In genomic region chr14:72891666-72892102, GRCh38 we compare ENCODE assay signal across 8 cellular contexts. TPM values are rescaled to one million over a fixed set of nuclear protein-coding genes. Genes with fewer than 3 reads are reported as not detected.
A peak's percentile ranks its signal among the peaks of the same experiment; 100 is the strongest.
DNase-seq lines count a peak whose midpoint lies in the region; ATAC-seq and TF ChIP-seq lines count a peak whose summit lies in the region.

No MANE protein-coding gene starts in this region.

- H3K9me3 ChIP-seq in liver (ENCODE audit: control insufficient read depth in 4 of 4, low read length in 3 of 4) (no peaks in the 10 kb centered on the region), suprapubic skin (no peaks in the 10 kb centered on the region)

- peaks cover 4% of the 10 kb centered on the region for H3K36me3 Mint-ChIP-seq in activated CD4-positive, alpha-beta T cell treated with anti-CD3 and anti-CD28 coated beads, Interleukin-2, amount 10 ng/mL, durations not matched to agents 24 days and 14 days (ENCODE audit: low read depth)
- H3K36me3 Mint-ChIP-seq in activated naive CD8-positive, alpha-beta T cell treated with anti-CD3 and anti-CD28 coated beads, Interleukin-2, amount 50 U/mL, for 24 hours (ENCODE audit: low read depth), result no peaks in the 10 kb centered on the region

- peak overlapping the region; percentile 88 for H3K4me3 Mint-ChIP-seq in activated CD4-positive, alpha-beta T cell treated with anti-CD3 and anti-CD28 coated beads, Interleukin-2, amount 10 ng/mL, durations not matched to agents 24 days and 14 days
- peak overlapping the region; percentile 88 for H3K4me3 Mint-ChIP-seq in activated naive CD8-positive, alpha-beta T cell treated with anti-CD3 and anti-CD28 coated beads, Interleukin-2, amount 50 U/mL, for 24 hours

- H3K36me3 ChIP-seq in liver (ENCODE audit: control insufficient read depth in 4 of 4, insufficient read depth in 3 of 4, low read depth in 1 of 4, low read length in 3 of 4) (no peaks in the 10 kb centered on the region), suprapubic skin (no peaks in the 10 kb centered on the region)

- H3K27ac Mint-ChIP-seq in activated CD4-positive, alpha-beta T cell treated with anti-CD3 and anti-CD28 coated beads, Interleukin-2, amount 10 ng/mL, durations not matched to agents 24 days and 14 days, result no peak overlapping the region
- no peak overlapping the region for H3K27ac Mint-ChIP-seq in activated naive CD8-positive, alpha-beta T cell treated with anti-CD3 and anti-CD28 coated beads, Interleukin-2, amount 50 U/mL, for 24 hours

- H3K27me3 Mint-ChIP-seq in activated CD4-positive, alpha-beta T cell treated with anti-CD3 and anti-CD28 coated beads, Interleukin-2, amount 10 ng/mL, durations not matched to agents 24 days and 14 days, result peaks cover 59% of the 10 kb centered on the region
- peaks cover 57% of the 10 kb centered on the region for H3K27me3 Mint-ChIP-seq in activated naive CD8-positive, alpha-beta T cell treated with anti-CD3 and anti-CD28 coated beads, Interleukin-2, amount 50 U/mL, for 24 hours

- H3K27ac ChIP-seq in liver (ENCODE audit: low read depth in 1 of 2, low read length in 2 of 2) (no peak overlapping the region), suprapubic skin (no peak overlapping the region)

- ATAC-seq in activated naive CD8-positive, alpha-beta T cell treated with anti-CD3 and anti-CD28 coated beads, Interleukin-2, amount 50 U/mL, for 24 hours, result no peak
- ATAC-seq in HG03342 (IDR thresholded peaks at IDR 0.05; ENCODE audit: unreplicated experiment), result no peak

- WGBS in liver, result 17% methylated on average over 14 of the region's 14 CpGs
- 3% methylated on average over 14 of the region's 14 CpGs for WGBS in suprapubic skin

- no peak for TF ChIP-seq EP300 in suprapubic skin (IDR thresholded peaks at IDR 0.05)

- intact Hi-C loops in activated CD4-positive, alpha-beta T cell treated with anti-CD3 and anti-CD28 coated beads, Interleukin-2, amount 10 ng/mL, durations not matched to agents 24 days and 14 days (cut with micrococcal nuclease), result loop anchor here (5.0 kb wide), 2 partner anchors 174 to 299 kb away; no protein-coding TSS in a partner anchor

- H3K4me1 ChIP-seq in liver (ENCODE audit: control insufficient read depth in 4 of 4, insufficient read depth in 4 of 4, low read length in 3 of 4), result peaks cover 3 to 28% (median 15%) of the 10 kb centered on the region in 4 donors
- H3K4me1 ChIP-seq in suprapubic skin, result peaks cover 35% of the 10 kb centered on the region

- H3K9me3 Mint-ChIP-seq in activated CD4-positive, alpha-beta T cell treated with anti-CD3 and anti-CD28 coated beads, Interleukin-2, amount 10 ng/mL, durations not matched to agents 24 days and 14 days, result no peaks in the 10 kb centered on the region
- no peaks in the 10 kb centered on the region for H3K9me3 Mint-ChIP-seq in activated naive CD8-positive, alpha-beta T cell treated with anti-CD3 and anti-CD28 coated beads, Interleukin-2, amount 50 U/mL, for 24 hours

- DNase-seq in activated CD4-positive, alpha-beta T cell treated with anti-CD3 and anti-CD28 coated beads, Interleukin-2, amount 10 ng/mL, durations not matched to agents 24 days and 14 days, result no peak
- DNase-seq in activated CD4-positive, alpha-beta T cell treated with anti-CD3 and anti-CD28 coated beads, Interleukin-2, amount 50 U/mL, for 4 hours, result no peak
- DNase-seq in activated naive CD8-positive, alpha-beta T cell treated with anti-CD3 and anti-CD28 coated beads, Interleukin-2, amount 50 U/mL, for 24 hours, result no peak
- no peak for DNase-seq in suprapubic skin (ENCODE audit: low spot score in 2 of 2)
- no peak for DNase-seq in dermis blood vessel endothelial cell
- no peak for DNase-seq in SKM-1 treated with dmso at 0.1 percent for 144 hours (lab: John Stamatoyannopoulos, UW; ENCODE audit: unreplicated experiment)

- TF ChIP-seq CTCF in liver (IDR thresholded peaks at IDR 0.05; ENCODE audit: low read depth, low read length, missing input control) (no peak), suprapubic skin (IDR thresholded peaks at IDR 0.05) (no peak)

- H3K4me1 Mint-ChIP-seq in activated CD4-positive, alpha-beta T cell treated with anti-CD3 and anti-CD28 coated beads, Interleukin-2, amount 10 ng/mL, durations not matched to agents 24 days and 14 days, result peaks cover 26% of the 10 kb centered on the region
- peaks cover 24% of the 10 kb centered on the region for H3K4me1 Mint-ChIP-seq in activated naive CD8-positive, alpha-beta T cell treated with anti-CD3 and anti-CD28 coated beads, Interleukin-2, amount 50 U/mL, for 24 hours

- TF ChIP-seq RAD21 in liver (IDR thresholded peaks at IDR 0.05), result no peak

- H3K27me3 ChIP-seq in liver (ENCODE audit: control insufficient read depth in 4 of 4, insufficient read depth in 4 of 4, low read length in 3 of 4) (no peaks in the 10 kb centered on the region), suprapubic skin (peaks cover 44% of the 10 kb centered on the region)

- no peak for TF ChIP-seq POLR2A in suprapubic skin (IDR thresholded peaks at IDR 0.05)

- no peak overlapping the region for H3K9ac ChIP-seq in liver (ENCODE audit: low read depth in 1 of 2, low read length in 2 of 2)

- H3K4me3 ChIP-seq in liver (ENCODE audit: low read depth in 1 of 3, low read length in 3 of 3) (peak overlapping the region; percentile 79 to 96 (median 83)), suprapubic skin (peak overlapping the region; percentile 92)

TF ChIP-seq in liver, 16 proteins besides CTCF, POLR2A, EP300 and RAD21:
- TF ChIP-seq ZBTB33 (IDR thresholded peaks at IDR 0.05), result no peak
- no peak for TF ChIP-seq EGR1 (IDR thresholded peaks at IDR 0.05; ENCODE audit: low read depth in 2 of 2)
- TF ChIP-seq GABPA (IDR thresholded peaks at IDR 0.05 in 1 of 2, conservative IDR thresholded peaks at IDR 0.05 in 1 of 2), result no peak
- TF ChIP-seq NR2F2 (IDR thresholded peaks at IDR 0.05), result no peak
- TF ChIP-seq SP1 (IDR thresholded peaks at IDR 0.05), result no peak

RNA-seq across cellular contexts. Expression of gene DPF3, which starts 2.2 kb away (rescaled TPM):
- total RNA-seq in activated CD4-positive, alpha-beta T cell treated with anti-CD3 and anti-CD28 coated beads, Interleukin-2, amount 10 ng/mL, durations not matched to agents 24 days and 14 days, result 1.5 and 2.8 TPM in 2 replicates
- total RNA-seq in liver (10 to 100 TPM in 1 of 2 donors, 1 to 10 TPM in 1; 3.2 to 23.2 TPM), suprapubic skin (1 to 10 TPM in 2 of 4 donors, under 1 TPM in 2; 0.39 to 3.4 (median 1.6) TPM), dermis blood vessel endothelial cell (1.4 and 2.9 TPM in 2 replicates)
- polyA plus RNA-seq in liver, result 1 to 10 TPM; 1.1 to 1.8 TPM

RNA-seq across cellular contexts. Expression of gene DCAF4, which starts 34.6 kb away (rescaled TPM):
- 20.2 and 21.6 TPM in 2 replicates for total RNA-seq in activated CD4-positive, alpha-beta T cell treated with anti-CD3 and anti-CD28 coated beads, Interleukin-2, amount 10 ng/mL, durations not matched to agents 24 days and 14 days
- total RNA-seq in liver, result 10 to 100 TPM in 1 of 2 donors, 1 to 10 TPM in 1; 3.5 to 11.0 TPM
- polyA plus RNA-seq in liver, result 1 to 10 TPM; 4.1 to 8.1 TPM
- 10 to 100 TPM; 52.0 to 64.7 (median 55.3) TPM for total RNA-seq in suprapubic skin
- 6.6 and 9.0 TPM in 2 replicates for total RNA-seq in dermis blood vessel endothelial cell
